ENCODE assay signal across 26 cellular contexts in the genomic region with DNA sequence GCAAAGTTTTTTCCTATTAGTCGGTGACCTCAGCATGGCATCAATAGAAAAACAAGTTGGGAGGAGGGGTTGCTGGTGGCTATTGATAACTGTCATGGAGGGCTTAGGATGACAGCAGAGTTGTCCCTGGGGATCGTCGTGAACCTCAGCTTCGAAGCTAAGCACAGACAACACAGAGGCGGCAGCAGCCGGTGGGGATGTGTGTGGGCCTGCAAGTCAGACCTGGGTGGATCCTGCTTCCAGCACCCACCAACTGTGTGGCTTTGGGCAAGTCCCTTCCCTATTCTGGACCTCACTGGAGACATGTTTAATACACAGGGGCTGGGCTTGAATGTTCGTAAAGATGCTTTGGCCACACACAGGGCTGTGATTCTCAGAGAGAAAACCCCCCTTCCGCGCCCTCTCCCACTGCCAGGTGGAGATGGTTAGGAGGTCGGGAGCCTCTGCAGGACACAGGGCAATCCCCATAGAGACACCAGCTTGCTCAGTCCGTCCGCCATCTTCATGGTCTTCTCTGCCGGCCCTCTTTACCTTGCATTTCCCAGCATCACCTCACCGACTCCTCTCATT.
"Had no signal": no experiment of that assay in that cellular context is flagged by ENCODE, and none has a peak within 500 bp of the region (broad histone marks: within the 10 kb centered on the region; RNA-seq: fewer than 3 reads in every experiment).

No MANE protein-coding gene starts in this region.

- DNase-seq: hippocampal formation; kidney glomerular epithelial cell; left colon; left lung; lower lobe of right lung; mammary epithelial cell; mesenchymal stem cell; mucosa of descending colon; naive thymus-derived CD4-positive, alpha-beta T cell; nucleus accumbens; psoas muscle; stimulated activated CD4-positive, alpha-beta T cell treated with anti-CD3 and anti-CD28 coated beads, Interleukin-12 subunit alpha, Interleukin-12 subunit beta, amount 100 ng/mL, for 4 hours; stimulated activated CD4-positive, alpha-beta T cell treated with anti-CD3 and anti-CD28 coated beads, Interleukin-15, amount 100 ng/mL, for 24 hours; stimulated activated CD4-positive, alpha-beta T cell treated with anti-CD3 and anti-CD28 coated beads, Interleukin-2, amount 100 ng/mL, for 24 hours; stimulated activated CD4-positive, alpha-beta T cell treated with anti-CD3 and anti-CD28 coated beads, Interleukin-4, amount 100 ng/mL, for 1 hour; stimulated activated naive B cell treated with anti-CD40 and anti-IgM and Interleukin-4, amounts not matched to agents 10 μg/mL and 1 μg/mL and 100 μg/mL, for 72 hours; stimulated activated naive CD8-positive, alpha-beta T cell treated with anti-CD3 and anti-CD28 coated beads, Interleukin-15, Interleukin-2, amounts not matched to agents 100 U/mL and 50 U/mL, for 24 hours; tibial artery; trophoblast cell; upper lobe of right lung had no signal

- H3K4me1 ChIP-seq: left lung, lower lobe of right lung, parathyroid adenoma, psoas muscle, right lobe of liver, suprapubic skin, tibial artery, upper lobe of right lung had no signal

- H3K27ac ChIP-seq: left lung, lower lobe of right lung, parathyroid adenoma, psoas muscle, right lobe of liver, skin epidermis, suprapubic skin, thoracic aorta, tibial artery, upper lobe of right lung had no signal

- H3K9ac ChIP-seq: parathyroid adenoma had no signal

- H3K27me3 ChIP-seq: left lung, right lobe of liver, upper lobe of right lung had no signal

- H3K9me3 ChIP-seq: lower lobe of right lung, mucosa of descending colon, psoas muscle, right lobe of liver, upper lobe of right lung had no signal

- ATAC-seq: left colon; left lung; lower lobe of right lung; mucosa of descending colon; naive thymus-derived CD4-positive, alpha-beta T cell; natural killer cell treated with Interleukin-12 subunit alpha and Interleukin-12 subunit beta and Interleukin-15 and Interleukin-18, amount 100 ng/mL, for 72 hours; psoas muscle; right lobe of liver; stimulated activated naive B cell treated with anti-CD40 and anti-IgM and Interleukin-4, amounts not matched to agents 10 μg/mL and 1 μg/mL and 100 μg/mL, for 72 hours; stimulated activated naive CD8-positive, alpha-beta T cell treated with anti-CD3 and anti-CD28 coated beads, Interleukin-15, Interleukin-2, amounts not matched to agents 100 U/mL and 50 U/mL, for 24 hours; upper lobe of right lung had no signal

- H2AFZ ChIP-seq: parathyroid adenoma had no signal

- H3K36me3 ChIP-seq: left lung, lower lobe of right lung, right lobe of liver, suprapubic skin, thoracic aorta, tibial artery, upper lobe of right lung had no signal

- H3K4me3 ChIP-seq: left lung, lower lobe of right lung, mucosa of descending colon, psoas muscle, right lobe of liver, skin epidermis, suprapubic skin, thoracic aorta, tibial artery, upper lobe of right lung had no signal
